Comparison of ENCODE assay signal across 8 cellular contexts in genomic region chr17:46591332-46591731, GRCh38. TPM values are rescaled to one million over a fixed set of nuclear protein-coding genes. Genes with fewer than 3 reads are reported as not detected.
DNase-seq lines count a peak whose midpoint lies in the region; ATAC-seq, FAIRE-seq and TF ChIP-seq lines count a peak whose summit lies in the region.
"Not testable (repeated sequence)": the region's sequence is repeated elsewhere in the genome, so short reads cannot be mapped to it uniquely, and the experiment has no call there.

No MANE protein-coding gene starts in this region.

- CTCF ChIA-PET in CD8-positive, alpha-beta T cell (lab: Charles Lee); WTC11 (lab: Charles Lee): not testable (repeated sequence)

- H3K36me3 ChIP-seq in CD8-positive, alpha-beta T cell (ENCODE audit: insufficient read depth, low read length); astrocyte (ENCODE audit: insufficient read depth, low read length); heart left ventricle; mucosa of descending colon (ENCODE audit: low read depth): not testable (repeated sequence)

- TF ChIP-seq CTCF in CD8-positive, alpha-beta T cell (IDR thresholded peaks at IDR 0.05); WTC11 (IDR thresholded peaks at IDR 0.05); astrocyte (IDR thresholded peaks at IDR 0.05; ENCODE audit: insufficient read depth, low read depth, low read length); heart left ventricle (IDR thresholded peaks at IDR 0.05); mucosa of descending colon (IDR thresholded peaks at IDR 0.05): not testable (repeated sequence)

- ATAC-seq in CD8-positive, alpha-beta T cell = peak; percentile 54
- peak; percentile 45 for ATAC-seq in GM19452 (IDR thresholded peaks at IDR 0.05; ENCODE audit: unreplicated experiment)
- peak; percentile 47 for ATAC-seq in HG03175 (IDR thresholded peaks at IDR 0.05; ENCODE audit: unreplicated experiment)
- peak; percentile 20 for ATAC-seq in WTC11
- ATAC-seq in heart left ventricle = peak; percentile 38 to 65 (median 60)
- peak; percentile 76 for ATAC-seq in mucosa of descending colon
- ATAC-seq in stimulated activated naive CD8-positive, alpha-beta T cell treated with anti-CD3 and anti-CD28 coated beads, Interleukin-15, amount 100 ng/mL, for 72 hours = peak; percentile 67

- peak; percentile 81 for FAIRE-seq in astrocyte (lab: Jason Lieb, UNC)

- not testable (repeated sequence) for H3K4me3 ChIP-seq in CD8-positive, alpha-beta T cell (ENCODE audit: low read depth, low read length); astrocyte (ENCODE audit: insufficient read depth, low read depth, low read length); heart left ventricle; mucosa of descending colon

- H3K27me3 Mint-ChIP-seq in CD8-positive, alpha-beta T cell (ENCODE audit: low read depth); WTC11 (ENCODE audit: low read depth); astrocyte (ENCODE audit: low read depth, unreplicated experiment); stimulated activated naive CD8-positive, alpha-beta T cell treated with anti-CD3 and anti-CD28 coated beads, Interleukin-15, amount 100 ng/mL, for 72 hours: not testable (repeated sequence)

- not testable (repeated sequence) for H3K4me3 Mint-ChIP-seq in CD8-positive, alpha-beta T cell; WTC11; astrocyte (ENCODE audit: unreplicated experiment); stimulated activated naive CD8-positive, alpha-beta T cell treated with anti-CD3 and anti-CD28 coated beads, Interleukin-15, amount 100 ng/mL, for 72 hours

- not testable (repeated sequence) for H3K9me3 Mint-ChIP-seq in CD8-positive, alpha-beta T cell; WTC11; astrocyte (ENCODE audit: unreplicated experiment); stimulated activated naive CD8-positive, alpha-beta T cell treated with anti-CD3 and anti-CD28 coated beads, Interleukin-15, amount 100 ng/mL, for 72 hours

- not testable (repeated sequence) for H3K4me1 ChIP-seq in CD8-positive, alpha-beta T cell (ENCODE audit: insufficient read depth, low read length); astrocyte (ENCODE audit: insufficient read depth, low read length); heart left ventricle; mucosa of descending colon (ENCODE audit: low read depth)

- not testable (repeated sequence) for H3K79me2 ChIP-seq in astrocyte (ENCODE audit: insufficient read depth, low read length)

- not testable (repeated sequence) for H3K9ac ChIP-seq in astrocyte (ENCODE audit: low read length)

- H3K27ac Mint-ChIP-seq in CD8-positive, alpha-beta T cell; WTC11; astrocyte (ENCODE audit: unreplicated experiment); stimulated activated naive CD8-positive, alpha-beta T cell treated with anti-CD3 and anti-CD28 coated beads, Interleukin-15, amount 100 ng/mL, for 72 hours: not testable (repeated sequence)

- WGBS in heart left ventricle, 4 donors = no CpG with 5 or more reads among the region's 7 CpGs

- not testable (repeated sequence) for H3K9me3 ChIP-seq in CD8-positive, alpha-beta T cell (ENCODE audit: low read length); astrocyte (ENCODE audit: insufficient read depth, low read depth, low read length); heart left ventricle; mucosa of descending colon

- not testable (repeated sequence) for H3K4me1 Mint-ChIP-seq in CD8-positive, alpha-beta T cell (ENCODE audit: low read depth); WTC11; astrocyte (ENCODE audit: low read depth, unreplicated experiment); stimulated activated naive CD8-positive, alpha-beta T cell treated with anti-CD3 and anti-CD28 coated beads, Interleukin-15, amount 100 ng/mL, for 72 hours

- not testable (repeated sequence) for H3K27ac ChIP-seq in CD8-positive, alpha-beta T cell (ENCODE audit: low read depth, low read length); astrocyte (ENCODE audit: low read depth, low read length); heart left ventricle

- H2AFZ ChIP-seq in astrocyte (ENCODE audit: low read depth, low read length) = not testable (repeated sequence)

- not testable (repeated sequence) for H3K4me2 ChIP-seq in astrocyte (ENCODE audit: low read length)

- POLR2A ChIA-PET in CD8-positive, alpha-beta T cell (lab: Charles Lee); WTC11 (lab: Charles Lee): not testable (repeated sequence)

- not testable (repeated sequence) for H3K27me3 ChIP-seq in CD8-positive, alpha-beta T cell (ENCODE audit: insufficient read depth, low read length); astrocyte (ENCODE audit: insufficient read depth, low read length); heart left ventricle

- H3K36me3 Mint-ChIP-seq in CD8-positive, alpha-beta T cell; WTC11; astrocyte (ENCODE audit: low read depth, unreplicated experiment): not testable (repeated sequence)

- intact Hi-C loops in CD8-positive, alpha-beta T cell (cut with DNase I, micrococcal nuclease); heart left ventricle (cut with DNase I); mucosa of descending colon (cut with DNase I, micrococcal nuclease): not testable (repeated sequence)

- TF ChIP-seq POLR2A in heart left ventricle (IDR thresholded peaks at IDR 0.05) = not testable (repeated sequence)

- not testable (repeated sequence) for H4K20me1 ChIP-seq in astrocyte (ENCODE audit: insufficient read depth, low read length)

- DNase-seq in CD8-positive, alpha-beta T cell; WTC11 (ENCODE audit: low spot score); astrocyte (ENCODE audit: low read depth); heart left ventricle; mucosa of descending colon; stimulated activated naive CD8-positive, alpha-beta T cell treated with anti-CD3 and anti-CD28 coated beads, Interleukin-15, amount 100 ng/mL, for 72 hours: not testable (repeated sequence)

RNA-seq across cellular contexts. Expression of gene NSF, which starts 0.9 kb away (rescaled TPM):
- total RNA-seq in CD8-positive, alpha-beta T cell = 10 to 100 TPM; 23.0 to 24.4 TPM
- total RNA-seq in WTC11 (2021) = 21.2 to 23.0 TPM (median 22.2 TPM) in 3 replicates
- 83.4 and 86.2 TPM in 2 replicates for total RNA-seq in astrocyte
- total RNA-seq in heart left ventricle = 10 to 100 TPM; 11.4 to 33.9 (median 21.0) TPM
- 10 to 100 TPM in 1 of 2 donors, 1 to 10 TPM in 1; 5.4 to 23.8 TPM for polyA plus RNA-seq in heart left ventricle
- 10 to 100 TPM; 68.5 to 95.4 (median 69.3) TPM for total RNA-seq in mucosa of descending colon

RNA-seq across cellular contexts. Expression of gene ARL17A, which starts 11.8 kb away (rescaled TPM):
- 10 to 100 TPM; 17.9 to 20.4 TPM for total RNA-seq in CD8-positive, alpha-beta T cell
- 19.8 to 26.8 TPM (median 21.6 TPM) in 3 replicates for total RNA-seq in WTC11 (2021)
- 11.0 and 11.6 TPM in 2 replicates for total RNA-seq in astrocyte
- total RNA-seq in heart left ventricle = 10 to 100 TPM in 1 of 9 donors, 1 to 10 TPM in 8; 3.4 to 11.6 (median 5.9) TPM
- polyA plus RNA-seq in heart left ventricle = 1 to 10 TPM; 4.0 to 7.0 TPM
- total RNA-seq in mucosa of descending colon = 10 to 100 TPM; 22.5 to 29.0 (median 24.1) TPM

Comparison
In these comparisons a context has a peak if more than half of its experiments do, and no peak if none do; other contexts are left out.
1. ATAC-seq: peak in every context shown above with its lines; median percentile 76 in mucosa of descending colon; 67 in stimulated activated naive CD8-positive, alpha-beta T cell treated with anti-CD3 and anti-CD28 coated beads, Interleukin-15, amount 100 ng/mL, for 72 hours; 60 in heart left ventricle; 54 in CD8-positive, alpha-beta T cell; 47 in HG03175; 45 in GM19452; 20 in WTC11.